ENCODE assay signal across 9 cellular contexts in the genomic region with DNA sequence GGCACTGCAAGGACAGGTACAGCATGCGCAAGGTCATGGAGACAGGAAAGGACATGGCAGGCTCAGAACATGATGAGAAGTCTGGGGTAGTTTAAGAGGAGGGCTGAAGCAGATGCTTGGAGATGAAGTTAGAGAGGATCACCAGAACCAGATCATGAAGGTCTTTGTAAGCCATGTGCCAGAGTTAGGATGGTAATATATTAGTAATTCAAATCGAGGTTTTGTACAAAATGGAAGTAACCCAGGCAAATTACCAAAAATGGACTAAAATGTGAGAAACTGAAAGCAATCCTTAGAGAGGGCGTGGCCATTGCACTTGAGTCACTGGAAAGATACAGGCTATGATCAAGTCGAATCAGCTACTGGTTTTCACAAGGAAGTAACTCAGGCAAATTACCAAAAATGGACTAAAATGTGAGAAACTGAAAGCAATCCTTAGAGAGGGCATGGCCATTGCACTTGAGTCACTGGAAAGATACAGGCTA. TPM values are rescaled to one million over a fixed set of nuclear protein-coding genes. Genes with fewer than 3 reads are reported as not detected.
DNase-seq lines count a peak whose midpoint lies in the region; ATAC-seq and TF ChIP-seq lines count a peak whose summit lies in the region.
"Had no signal": no experiment of that assay in that cellular context is flagged by ENCODE, and none has a peak within 500 bp of the region (broad histone marks: within the 10 kb centered on the region; RNA-seq: fewer than 3 reads in every experiment).

No MANE protein-coding gene starts in this region.

- peak; percentile 73 for ATAC-seq in GM18870 (IDR thresholded peaks at IDR 0.05; ENCODE audit: unreplicated experiment)
- peak; percentile 68 for ATAC-seq in IMR-90 (ENCODE audit: low read depth)
- no peak for ATAC-seq in HG02938 (IDR thresholded peaks at IDR 0.05; ENCODE audit: unreplicated experiment)

- no peak for TF ChIP-seq CTCF in A673 (conservative IDR thresholded peaks at IDR 0.05; ENCODE audit: low read depth, low read length)
- no peak for TF ChIP-seq CTCF in IMR-90 (conservative IDR thresholded peaks at IDR 0.05; ENCODE audit: low read depth, low read length)
- no peak for TF ChIP-seq CTCF in brain microvascular endothelial cell (IDR thresholded peaks at IDR 0.05; ENCODE audit: low read depth, low read length, missing control alignments)
- TF ChIP-seq CTCF in glutamatergic neuron (IDR thresholded peaks at IDR 0.05; ENCODE audit: partially characterized antibody, unreplicated experiment), result no peak
- TF ChIP-seq CTCF in H9 (conservative IDR thresholded peaks at IDR 0.05), result no peak

- H3K4me1 Mint-ChIP-seq in immature natural killer cell (no peaks in the 10 kb centered on the region), glutamatergic neuron (ENCODE audit: low read depth, unreplicated experiment) (no peaks in the 10 kb centered on the region), H9 (peaks cover 10 to 15% of the 10 kb centered on the region in 2 experiments)
- H3K4me1 Mint-ChIP-seq: central memory CD8-positive, alpha-beta T cell had no signal

- BruUV-seq in A673 (replicated peaks; lab: Mats Ljungman, UMichigan) (no TSS peak), IMR-90 (replicated peaks; lab: Mats Ljungman, UMichigan) (no TSS peak)

- no peaks in the 10 kb centered on the region for H3K9me3 ChIP-seq in A673 (ENCODE audit: low read depth, low read length, poor library complexity, severe bottlenecking)
- no peaks in the 10 kb centered on the region for H3K9me3 ChIP-seq in IMR-90 (ENCODE audit: control insufficient read depth, insufficient read depth, low read length)
- H3K9me3 ChIP-seq in H9 (ENCODE audit: control insufficient read depth, low read depth, low read length), result no peaks in the 10 kb centered on the region

- no peaks in the 10 kb centered on the region; the same call in 1 of the 2 replicates for H3K9me1 ChIP-seq in IMR-90 (ENCODE audit: insufficient read depth, low read length)

- H3K9me3 Mint-ChIP-seq in immature natural killer cell (peaks cover 0 to 5% (median 0%) of the 10 kb centered on the region in 6 donors), glutamatergic neuron (ENCODE audit: unreplicated experiment) (no peaks in the 10 kb centered on the region), H9 (no peaks in the 10 kb centered on the region)

- H2AFZ ChIP-seq in IMR-90 (replicated peaks; ENCODE audit: low read length, poor library complexity) (peak overlapping the region; percentile 73), H9 (ENCODE audit: low read length) (no peak overlapping the region)

- H2BK15ac ChIP-seq in IMR-90 (ENCODE audit: low read depth, low read length) (peak overlapping the region; percentile 87; the same call in 2 of the 3 replicates), H9 (ENCODE audit: low read depth, low read length) (no peak overlapping the region)

- no peak for TF ChIP-seq RAD21 in IMR-90 (IDR thresholded peaks at IDR 0.05; ENCODE audit: low read length)

- no peak overlapping the region for H3K27ac Mint-ChIP-seq in immature natural killer cell
- H3K27ac Mint-ChIP-seq in glutamatergic neuron (ENCODE audit: unreplicated experiment), result no peak overlapping the region
- H3K27ac Mint-ChIP-seq in H9, result no peak overlapping the region; a peak in 1 of 7 replicates

- peak overlapping the region; percentile 75 to 81 for H4K8ac ChIP-seq in IMR-90 (ENCODE audit: low read depth in 2 of 2, low read length in 2 of 2)
- no peak overlapping the region for H4K8ac ChIP-seq in H9 (replicated peaks; ENCODE audit: insufficient read length, low read depth, low read length)

- no peaks in the 10 kb centered on the region for H3K36me3 Mint-ChIP-seq in immature natural killer cell
- H3K36me3 Mint-ChIP-seq in glutamatergic neuron (ENCODE audit: unreplicated experiment), result no peaks in the 10 kb centered on the region
- H3K36me3 Mint-ChIP-seq in H9 (ENCODE audit: insufficient read depth in 1 of 3, low read depth in 3 of 3), result no peaks in the 10 kb centered on the region

- 68% methylated on average over 3 of the region's 4 CpGs; no CpG with 5 or more reads in 1 of the 2 experiments for WGBS in IMR-90 (ENCODE audit: extremely low coverage in 2 of 2, insufficient read length in 1 of 2), 2 experiments
- WGBS in H9 (ENCODE audit: extremely low coverage, insufficient read length, low lambda C conversion rate), result no CpG with 5 or more reads among the region's 4 CpGs

- H3K4me3 ChIP-seq in A673 (ENCODE audit: low read depth, low read length, poor library complexity, severe bottlenecking) (no peak overlapping the region), IMR-90 (ENCODE audit: insufficient read depth, low read depth, low read length) (no peak overlapping the region), brain microvascular endothelial cell (ENCODE audit: low read depth, low read length) (no peak overlapping the region)

- no peak overlapping the region; the same call in 1 of the 2 replicates for H3K56ac ChIP-seq in IMR-90 (ENCODE audit: extremely low read depth, insufficient read depth, low read length)
- H3K56ac ChIP-seq in H9 (ENCODE audit: insufficient read length, low read depth, low read length), result no peak overlapping the region

- H3K27me3 ChIP-seq in A673 (replicated peaks; ENCODE audit: insufficient read depth, low read depth, low read length, poor library complexity), result no peaks in the 10 kb centered on the region
- no peaks in the 10 kb centered on the region for H3K27me3 ChIP-seq in IMR-90 (ENCODE audit: control insufficient read depth, insufficient read depth, low read length)
- no peaks in the 10 kb centered on the region for H3K27me3 ChIP-seq in brain microvascular endothelial cell (replicated peaks)
- H3K27me3 ChIP-seq in H9 (ENCODE audit: insufficient read depth, low read length), result no peaks in the 10 kb centered on the region

- CTCF ChIA-PET in A673 (lab: Charles Lee), result no interaction called here
- CTCF ChIA-PET in IMR-90 (lab: Yijun Ruan, JAX), result no interaction called here

- H3K4me1 ChIP-seq in A673 (ENCODE audit: insufficient read depth, low read length, poor library complexity, severe bottlenecking) (no peaks in the 10 kb centered on the region), IMR-90 (ENCODE audit: control insufficient read depth, insufficient read depth, low read length) (no peaks in the 10 kb centered on the region), H9 (ENCODE audit: insufficient read depth, low read length) (peaks cover 4% of the 10 kb centered on the region; the same call in 1 of the 2 replicates)

- H4K5ac ChIP-seq in IMR-90 (ENCODE audit: low read depth, low read length), result peak overlapping the region; percentile 53
- H4K5ac ChIP-seq in H9 (ENCODE audit: insufficient read length, low read depth, low read length), result no peak overlapping the region

- intact Hi-C loops in A673 (cut with micrococcal nuclease; ENCODE audit: unreplicated experiment), result no loop called here
- intact Hi-C loops in IMR-90 (cut with micrococcal nuclease), result no loop called here

- no peak overlapping the region for H2BK5ac ChIP-seq in IMR-90 (ENCODE audit: low read depth, low read length, poor library complexity, severe bottlenecking)
- H2BK5ac ChIP-seq in H9 (ENCODE audit: insufficient read length, low read length), result no peak overlapping the region

- peak overlapping the region; percentile 72 for H3K18ac ChIP-seq in IMR-90 (ENCODE audit: low read depth, low read length)
- no peak overlapping the region for H3K18ac ChIP-seq in H9 (ENCODE audit: insufficient read length, low read depth, low read length)

- no peaks in the 10 kb centered on the region for H3K36me3 ChIP-seq in A673 (ENCODE audit: insufficient read depth, low read length, poor library complexity, severe bottlenecking)
- no peaks in the 10 kb centered on the region for H3K36me3 ChIP-seq in IMR-90 (ENCODE audit: control insufficient read depth, insufficient read depth, low read length)
- no peaks in the 10 kb centered on the region for H3K36me3 ChIP-seq in brain microvascular endothelial cell (replicated peaks)

- H3K9ac ChIP-seq in IMR-90 (ENCODE audit: low read depth, low read length) (no peak overlapping the region), H9 (ENCODE audit: extremely low read depth, insufficient read length, low read length) (no peak overlapping the region)

- H3K23me2 ChIP-seq in H9 (ENCODE audit: insufficient read length, low read depth, low read length, poor library complexity, severe bottlenecking), result no peaks in the 10 kb centered on the region

- peak overlapping the region; percentile 67; the same call in 1 of the 2 replicates for H3K4ac ChIP-seq in IMR-90 (ENCODE audit: low read depth, low read length)
- no peak overlapping the region for H3K4ac ChIP-seq in H9 (ENCODE audit: low read depth, low read length)

- H3K27ac ChIP-seq in A673 (ENCODE audit: low read depth, low read length, poor library complexity, severe bottlenecking) (no peak overlapping the region), IMR-90 (ENCODE audit: insufficient read depth, low read length) (no peak overlapping the region), brain microvascular endothelial cell (peak overlapping the region; percentile 17), H9 (ENCODE audit: insufficient read length, low read depth, low read length) (no peak overlapping the region)

- no peak overlapping the region for H2BK12ac ChIP-seq in H9 (ENCODE audit: insufficient read length, low read depth, low read length)

- POLR2A ChIA-PET in A673 (lab: Charles Lee; ENCODE audit: low non-redundant PET), result no interaction called here
- POLR2A ChIA-PET in IMR-90 (lab: Charles Lee; ENCODE audit: unreplicated experiment), result no interaction called here

- in situ Hi-C loops in IMR-90 (cut with MboI; ENCODE audit: low sequenced_read_pairs) (no loop called here), brain microvascular endothelial cell (cut with HindIII; ENCODE audit: low pct_ligation_motif_present, low sequenced_read_pairs) (no loop called here)

- H3K14ac ChIP-seq in IMR-90 (replicated peaks; ENCODE audit: low read depth, low read length) (peak overlapping the region; percentile 68; the same call in 1 of the 2 replicates), H9 (ENCODE audit: insufficient read depth, low read length) (no peak overlapping the region)

- DNase-seq in A673 (ENCODE audit: low spot score) (peak; percentile 10), IMR-90 (peak; percentile 80), brain microvascular endothelial cell (peak; percentile 82), immature natural killer cell (no peak), glutamatergic neuron (no peak), H9 (no peak)

- H3K23ac ChIP-seq in IMR-90 (ENCODE audit: low read depth, low read length) (no peak overlapping the region), H9 (ENCODE audit: insufficient read length, low read depth, low read length) (no peak overlapping the region)

- H2AK5ac ChIP-seq in IMR-90 (ENCODE audit: low read depth, low read length), result no peak overlapping the region
- H2AK5ac ChIP-seq in H9 (ENCODE audit: insufficient read length, low read length), result no peak overlapping the region

- peaks cover 0 to 3% (median 2%) of the 10 kb centered on the region in 3 donors for H3K27me3 Mint-ChIP-seq in immature natural killer cell (ENCODE audit: low read depth in 3 of 3)
- H3K27me3 Mint-ChIP-seq in glutamatergic neuron (ENCODE audit: unreplicated experiment), result no peaks in the 10 kb centered on the region
- no peaks in the 10 kb centered on the region; the same call in 1 of the 2 replicates for H3K27me3 Mint-ChIP-seq in H9 (ENCODE audit: low read depth)

- H4K91ac ChIP-seq in IMR-90 (ENCODE audit: insufficient read depth, low read depth, low read length) (peak overlapping the region; percentile 62), H9 (ENCODE audit: insufficient read length, low read depth, low read length) (no peak overlapping the region)

- no peak for TF ChIP-seq POLR2A in IMR-90 (IDR thresholded peaks at IDR 0.05; ENCODE audit: low read depth, low read length)

- no peak overlapping the region for H3K4me3 Mint-ChIP-seq in immature natural killer cell
- H3K4me3 Mint-ChIP-seq in glutamatergic neuron (ENCODE audit: unreplicated experiment), result no peak overlapping the region
- no peak overlapping the region for H3K4me3 Mint-ChIP-seq in H9
- H3K4me3 Mint-ChIP-seq: central memory CD8-positive, alpha-beta T cell had no signal

- H2AK9ac ChIP-seq in IMR-90 (replicated peaks; ENCODE audit: low read depth, low read length, poor library complexity), result no peak overlapping the region

- H3K4me2 ChIP-seq in IMR-90 (ENCODE audit: low read depth, low read length) (peak overlapping the region; percentile 51), H9 (ENCODE audit: insufficient read depth, insufficient read length, low read length) (no peak overlapping the region)

- H4K20me1 ChIP-seq in IMR-90 (ENCODE audit: insufficient read depth, low read length), result no peaks in the 10 kb centered on the region
- H4K20me1 ChIP-seq in H9 (ENCODE audit: control insufficient read depth, insufficient read depth, insufficient read length), result no peaks in the 10 kb centered on the region

- no peaks in the 10 kb centered on the region for H3K79me2 ChIP-seq in H9 (ENCODE audit: insufficient read depth, low read length)

- no peak overlapping the region for H3T11ph ChIP-seq in H9 (ENCODE audit: low read length)

- H2BK20ac ChIP-seq in IMR-90 (ENCODE audit: low read depth, low read length) (peak overlapping the region; percentile 55; the same call in 1 of the 2 replicates), H9 (ENCODE audit: low read depth, low read length, poor library complexity, severe bottlenecking) (no peak overlapping the region)

- peak overlapping the region; percentile 73 for H2BK120ac ChIP-seq in IMR-90 (ENCODE audit: low read depth, low read length)
- no peak overlapping the region for H2BK120ac ChIP-seq in H9 (ENCODE audit: low read depth, low read length, poor library complexity, severe bottlenecking)

- dilution Hi-C loops in IMR-90 (cut with HindIII; ENCODE audit: low sequenced_read_pairs, unreplicated experiment), result no loop called here

- H3K79me1 ChIP-seq in IMR-90 (ENCODE audit: low read depth in 1 of 2, low read length in 2 of 2), result no peaks in the 10 kb centered on the region
- no peaks in the 10 kb centered on the region for H3K79me1 ChIP-seq in H9 (ENCODE audit: insufficient read depth, low read depth, low read length, poor library complexity, severe bottlenecking)

RNA-seq across cellular contexts. Expression of a gene that starts 13.5 kb away (rescaled TPM):
- total RNA-seq in A673 (2021) (not detected in 2 replicates), IMR-90 (2012; rRNA removed) (not detected in 2 replicates), glutamatergic neuron (ENCODE audit: unreplicated experiment) (not detected), H9 (2021) (0.15 and 0.17 TPM in 2 replicates)
- polyA plus RNA-seq in IMR-90 (2012; rRNA removed) (not detected in 2 replicates), immature natural killer cell (not detected)
- not detected in 2 replicates for polyA plus RNA-seq in IMR-90 (2012; cell fraction: cytosol; rRNA removed)
- polyA plus RNA-seq in IMR-90 (2012; cell fraction: nucleus; rRNA removed; ENCODE audit: low replicate concordance), result 0.03 TPM in 1 of 2 replicates, not detected in the other

Comparison
In these comparisons a context has a peak if more than half of its experiments do, and no peak if none do; other contexts are left out.
1. DNase-seq: peak in A673 (single experiment), IMR-90 (single experiment) and brain microvascular endothelial cell (single experiment); none in immature natural killer cell (0 of 3), glutamatergic neuron (single experiment) and H9 (single experiment).